1 cellular context compared by ENCODE assay signal in the genomic region with DNA sequence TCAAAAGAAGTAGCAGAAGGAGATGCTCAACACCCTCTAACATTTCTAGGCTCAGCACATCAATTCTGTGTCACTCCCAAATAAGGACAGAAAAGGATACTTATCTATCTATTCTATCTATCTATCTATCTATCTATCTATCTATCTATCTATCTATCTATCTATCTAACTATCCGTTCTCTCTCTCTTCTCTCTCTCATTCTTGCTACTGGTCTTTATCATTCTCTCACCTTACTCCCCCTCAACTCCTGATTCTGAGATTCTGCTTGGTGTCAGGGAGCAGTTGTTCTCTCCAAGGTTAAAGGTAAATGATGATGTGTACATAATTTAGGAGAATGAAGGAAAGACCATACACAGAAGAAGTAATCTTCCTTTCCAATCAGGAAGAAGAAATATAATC.
TF ChIP-seq lines count a peak whose summit lies in the region.

A gene with protein sequence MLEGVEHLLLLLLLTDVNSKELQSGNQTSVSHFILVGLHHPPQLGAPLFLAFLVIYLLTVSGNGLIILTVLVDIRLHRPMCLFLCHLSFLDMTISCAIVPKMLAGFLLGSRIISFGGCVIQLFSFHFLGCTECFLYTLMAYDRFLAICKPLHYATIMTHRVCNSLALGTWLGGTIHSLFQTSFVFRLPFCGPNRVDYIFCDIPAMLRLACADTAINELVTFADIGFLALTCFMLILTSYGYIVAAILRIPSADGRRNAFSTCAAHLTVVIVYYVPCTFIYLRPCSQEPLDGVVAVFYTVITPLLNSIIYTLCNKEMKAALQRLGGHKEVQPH (minus strand): TSS at position 43 of the 400 bp plus-strand sequence. CDS start 0 bp downstream, at position 43.

TF ChIP-seq in K562, 482 proteins besides CTCF, POLR2A, EP300 and RAD21:
- TF ChIP-seq ZNF695 (CRISPR knock-in tag; IDR thresholded peaks at IDR 0.05): no peak
- TF ChIP-seq THRAP3 (IDR thresholded peaks at IDR 0.05; ENCODE audit: borderline replicate concordance): no peak
- TF ChIP-seq ZNF583 (CRISPR knock-in tag; IDR thresholded peaks at IDR 0.05): no peak
- TF ChIP-seq HNRNPH1 (optimal IDR thresholded peaks at IDR 0.05; ENCODE audit: low read depth, low read length): no peak
- peak; percentile 91 for TF ChIP-seq DACH1 (IDR thresholded peaks at IDR 0.05; ENCODE audit: partially characterized antibody)
